ENCODE assay signal across 22 cellular contexts in genomic region chr3:139762307-139762706, GRCh38.
"Had no signal": no experiment of that assay in that cellular context is flagged by ENCODE, and none has a peak within 500 bp of the region (broad histone marks: within the 10 kb centered on the region; RNA-seq: fewer than 3 reads in every experiment).

No MANE protein-coding gene starts in this region.

- H2AFZ ChIP-seq: hepatocyte had no signal

- H3K79me2 ChIP-seq: hepatocyte had no signal

- H3K4me1 ChIP-seq: colonic mucosa, uterus had no signal

- H3K9me3 ChIP-seq: colonic mucosa, gastrocnemius medialis, thoracic aorta, uterus had no signal

- ATAC-seq: activated naive CD4-positive, alpha-beta T cell treated with anti-CD3 and anti-CD28 coated beads, Interleukin-2, amount 50 U/mL, for 72 hours; activated T-cell treated with anti-CD3 and anti-CD28 coated beads, Interleukin-2, amount 50 U/mL, for 72 hours; gastrocnemius medialis; left colon; natural killer cell; right cardiac atrium had no signal

- H3K4me2 ChIP-seq: hepatocyte had no signal

- H3K4me3 ChIP-seq: colonic mucosa, gastrocnemius medialis, hepatocyte, thoracic aorta, uterus had no signal

- DNase-seq: activated CD4-positive, alpha-beta T cell treated with anti-CD3 and anti-CD28 coated beads for 4 hours; activated CD4-positive, alpha-beta T cell treated with anti-CD3 and anti-CD28 coated beads, Interleukin-2, amount 50 U/mL, for 4 hours; activated naive CD4-positive, alpha-beta T cell; activated T-cell treated with anti-CD3 and anti-CD28 coated beads for 4 hours; activated T-cell treated with anti-CD3 and anti-CD28 coated beads, Interleukin-2, amount 50 U/mL, for 72 hours; anterior cingulate cortex; cerebellar nuclear complex; colonic mucosa; effector CD8-positive, alpha-beta T cell; gastrocnemius medialis; left colon; midbrain; natural killer cell; posterior cingulate gyrus; right cardiac atrium; stimulated activated CD4-positive, alpha-beta T cell treated with anti-CD3 and anti-CD28 coated beads, Interleukin-4, amount 100 ng/mL, for 1 hour; T-helper 9 cell; uterus had no signal

- H3K27ac ChIP-seq: colonic mucosa, gastrocnemius medialis, hepatocyte, thoracic aorta, uterus, VCaP had no signal

- H3K27me3 ChIP-seq: colonic mucosa, gastrocnemius medialis, hepatocyte, uterus had no signal

- H3K36me3 ChIP-seq: colonic mucosa, gastrocnemius medialis, thoracic aorta, uterus had no signal
